Comparison of ENCODE assay signal across 16 cellular contexts in genomic region chr14:54169254-54169924, GRCh38.
DNase-seq lines count a peak whose midpoint lies in the region; ATAC-seq and TF ChIP-seq lines count a peak whose summit lies in the region.
"Had no signal": no experiment of that assay in that cellular context is flagged by ENCODE, and none has a peak within 500 bp of the region (broad histone marks: within the 10 kb centered on the region; RNA-seq: fewer than 3 reads in every experiment).

No MANE protein-coding gene starts in this region.

- H3K4me2 ChIP-seq in H9 (ENCODE audit: insufficient read depth, insufficient read length, low read length): no peak overlapping the region

- H3K56ac ChIP-seq in H9 (ENCODE audit: insufficient read length, low read depth, low read length): no peak overlapping the region

- no peak overlapping the region for H3K23ac ChIP-seq in H9 (ENCODE audit: insufficient read length, low read depth, low read length)

- peak overlapping the region; percentile 68 for H3K27ac ChIP-seq in KOPT-K1 (ENCODE audit: low read depth, low read length, poor library complexity, severe bottlenecking)
- H3K27ac ChIP-seq in substantia nigra (ENCODE audit: low read depth, low read length, poor library complexity, severe bottlenecking): no peak overlapping the region
- H3K27ac ChIP-seq in H9 (ENCODE audit: insufficient read length, low read depth, low read length): no peak overlapping the region

- no peak overlapping the region for H3K4ac ChIP-seq in H9 (ENCODE audit: low read depth, low read length)

- H3K4me3 ChIP-seq in astrocyte of the spinal cord (ENCODE audit: low read depth, low read length): no peak overlapping the region
- no peak overlapping the region for H3K4me3 ChIP-seq in mucosa of descending colon
- H3K4me3 ChIP-seq: heart left ventricle, lung had no signal

- peak; percentile 43 for DNase-seq in EH (ENCODE audit: low read depth)
- DNase-seq in astrocyte of the spinal cord (ENCODE audit: low read depth, low spot score): peak; percentile 33
- DNase-seq in mucosa of descending colon: no peak
- no peak for DNase-seq in retina
- DNase-seq in substantia nigra (lab: John Stamatoyannopoulos, UW): no peak
- DNase-seq in SKM-1 (lab: John Stamatoyannopoulos, UW; ENCODE audit: unreplicated experiment): no peak
- DNase-seq in H9: no peak
- DNase-seq: activated CD4-positive, alpha-beta T cell treated with anti-CD3 and anti-CD28 coated beads, Interleukin-2, amount 50 U/mL, for 4 hours; COR-L47; GOT3; heart left ventricle had no signal

- H3K79me2 ChIP-seq in H9 (ENCODE audit: insufficient read depth, low read length): no peaks in the 10 kb centered on the region

- H2BK15ac ChIP-seq in H9 (ENCODE audit: low read depth, low read length): no peak overlapping the region

- H2AK5ac ChIP-seq in H9 (ENCODE audit: insufficient read length, low read length): no peak overlapping the region

- no peak overlapping the region for H2BK12ac ChIP-seq in H9 (ENCODE audit: insufficient read length, low read depth, low read length)

- H2BK20ac ChIP-seq in H9 (ENCODE audit: low read depth, low read length, poor library complexity, severe bottlenecking): no peak overlapping the region

- H3K18ac ChIP-seq in H9 (ENCODE audit: insufficient read length, low read depth, low read length): no peak overlapping the region

- H3K23me2 ChIP-seq in H9 (ENCODE audit: insufficient read length, low read depth, low read length, poor library complexity, severe bottlenecking): no peaks in the 10 kb centered on the region

- H2BK120ac ChIP-seq in H9 (ENCODE audit: low read depth, low read length, poor library complexity, severe bottlenecking): no peak overlapping the region

- no peaks in the 10 kb centered on the region for H3K79me1 ChIP-seq in H9 (ENCODE audit: insufficient read depth, low read depth, low read length, poor library complexity, severe bottlenecking)

- in situ Hi-C loops in astrocyte of the spinal cord (cut with HindIII; ENCODE audit: low sequenced_read_pairs): no loop called here

- ATAC-seq in mucosa of descending colon: peak; percentile 20

- no peak overlapping the region for H4K5ac ChIP-seq in H9 (ENCODE audit: insufficient read length, low read depth, low read length)

- H3K27me3 Mint-ChIP-seq in H9 (ENCODE audit: low read depth): peaks cover 2% of the 10 kb centered on the region; the same call in 1 of the 2 replicates
- H3K27me3 Mint-ChIP-seq: IgD-negative memory B cell had no signal

- no peaks in the 10 kb centered on the region for H3K36me3 Mint-ChIP-seq in H9 (ENCODE audit: insufficient read depth in 1 of 3, low read depth in 3 of 3)
- H3K36me3 Mint-ChIP-seq: IgD-negative memory B cell had no signal

- TF ChIP-seq CTCF in astrocyte of the spinal cord (IDR thresholded peaks at IDR 0.05; ENCODE audit: low read depth, low read length) (no peak), mucosa of descending colon (IDR thresholded peaks at IDR 0.05) (no peak), H9 (conservative IDR thresholded peaks at IDR 0.05) (no peak)

- H3K9me3 Mint-ChIP-seq in H9: no peaks in the 10 kb centered on the region
- H3K9me3 Mint-ChIP-seq: IgD-negative memory B cell; T-helper 2 cell treated with Interferon-gamma antibody and Interleukin-4, amounts not matched to agents 5 μg/mL and 100 μg/mL, for 36 hours had no signal

- no peak overlapping the region for H4K8ac ChIP-seq in H9 (replicated peaks; ENCODE audit: insufficient read length, low read depth, low read length)

- H3K9ac ChIP-seq in H9 (ENCODE audit: extremely low read depth, insufficient read length, low read length): no peak overlapping the region

- no peak overlapping the region for H3K27ac Mint-ChIP-seq in H9
- H3K27ac Mint-ChIP-seq: progenitor cell of endocrine pancreas; T-helper 2 cell treated with Interferon-gamma antibody and Interleukin-4, amounts not matched to agents 5 μg/mL and 100 μg/mL, for 36 hours had no signal

- H4K91ac ChIP-seq in H9 (ENCODE audit: insufficient read length, low read depth, low read length): no peak overlapping the region

- intact Hi-C loops in mucosa of descending colon (cut with DNase I, micrococcal nuclease): no loop called here

- H3K4me3 Mint-ChIP-seq in H9: no peak overlapping the region
- H3K4me3 Mint-ChIP-seq: T-helper 2 cell treated with Interferon-gamma antibody and Interleukin-4, amounts not matched to agents 5 μg/mL and 100 μg/mL, for 36 hours had no signal

- no peak overlapping the region for H3K14ac ChIP-seq in H9 (ENCODE audit: insufficient read depth, low read length)

- H3K27me3 ChIP-seq in H9 (ENCODE audit: insufficient read depth, low read length): no peaks in the 10 kb centered on the region
- H3K27me3 ChIP-seq: heart left ventricle had no signal

- WGBS in H9 (ENCODE audit: extremely low coverage, insufficient read length, low lambda C conversion rate): no CpG with 5 or more reads among the region's 4 CpGs

- no peaks in the 10 kb centered on the region for H3K4me1 ChIP-seq in mucosa of descending colon (ENCODE audit: low read depth)
- no peaks in the 10 kb centered on the region; the same call in 1 of the 2 replicates for H3K4me1 ChIP-seq in H9 (ENCODE audit: insufficient read depth, low read length)

- H3K9me3 ChIP-seq in KOPT-K1 (ENCODE audit: insufficient read depth, low read length, poor library complexity, severe bottlenecking): no peaks in the 10 kb centered on the region
- H3K9me3 ChIP-seq in mucosa of descending colon: no peaks in the 10 kb centered on the region
- no peaks in the 10 kb centered on the region for H3K9me3 ChIP-seq in H9 (ENCODE audit: control insufficient read depth, low read depth, low read length)
- H3K9me3 ChIP-seq: heart left ventricle had no signal

- no peak overlapping the region for H2AFZ ChIP-seq in H9 (ENCODE audit: low read length)

- H3K4me1 Mint-ChIP-seq in H9: peaks cover 10 to 14% of the 10 kb centered on the region in 2 experiments
- H3K4me1 Mint-ChIP-seq: IgD-negative memory B cell had no signal

- H4K20me1 ChIP-seq in H9 (ENCODE audit: control insufficient read depth, insufficient read depth, insufficient read length): no peaks in the 10 kb centered on the region

- H3K36me3 ChIP-seq in KOPT-K1 (ENCODE audit: insufficient read depth, low read length): no peaks in the 10 kb centered on the region
- H3K36me3 ChIP-seq in mucosa of descending colon (ENCODE audit: low read depth): no peaks in the 10 kb centered on the region
- H3K36me3 ChIP-seq: heart left ventricle had no signal

- no peak overlapping the region for H2BK5ac ChIP-seq in H9 (ENCODE audit: insufficient read length, low read length)

- no peak overlapping the region for H3T11ph ChIP-seq in H9 (ENCODE audit: low read length)

Comparison
In these comparisons a context has a peak if more than half of its experiments do, and no peak if none do; other contexts are left out.
1. DNase-seq: peak in EH (single experiment) and astrocyte of the spinal cord (single experiment); none in mucosa of descending colon (0 of 3), retina (single experiment), substantia nigra (0 of 49), SKM-1 (single experiment) and H9 (single experiment).